In genomic region chr9:78031271-78031825, GRCh38 we compare ENCODE assay signal across 8 cellular contexts. TPM values are rescaled to one million over a fixed set of nuclear protein-coding genes. Genes with fewer than 3 reads are reported as not detected.
A peak's percentile ranks its signal among the peaks of the same experiment; 100 is the strongest.
DNase-seq lines count a peak whose midpoint lies in the region; ATAC-seq, FAIRE-seq and TF ChIP-seq lines count a peak whose summit lies in the region.

TSS of gene GNAQ (minus strand) at chr9:78031811. CDS start at chr9:78031235, 576 bp downstream.

- peak within 1 kb of the TSS; percentile 91 for H3K9ac ChIP-seq in KMS-11

- no peak for TF ChIP-seq POLR2A in heart left ventricle (IDR thresholded peaks at IDR 0.05)

- H3K4me3 ChIP-seq in CD8-positive, alpha-beta T cell (ENCODE audit: low read depth, low read length): peak within 1 kb of the TSS; percentile 83
- H3K4me3 ChIP-seq in KMS-11 (IDR thresholded peaks at IDR 0.05; ENCODE audit: insufficient read depth, low read depth, low read length): peak within 1 kb of the TSS; percentile 60
- peak within 1 kb of the TSS; percentile 43 to 77 (median 68) for H3K4me3 ChIP-seq in heart left ventricle
- peak within 1 kb of the TSS; percentile 34 to 84 (median 66) for H3K4me3 ChIP-seq in pancreas

- peak within 1 kb of the TSS; percentile 50 for H3K27ac ChIP-seq in CD8-positive, alpha-beta T cell (ENCODE audit: low read depth, low read length)
- H3K27ac ChIP-seq in KMS-11 (peak within 1 kb of the TSS; percentile 74), heart left ventricle (peak within 1 kb of the TSS; percentile 69 to 97 (median 92)), pancreas (peak within 1 kb of the TSS; percentile 64 to 95 (median 92))

- intact Hi-C loops in CD8-positive, alpha-beta T cell (cut with DNase I, micrococcal nuclease): loop anchor here (5.0 to 10.0 kb wide), 7 partner anchors 119 to 854 kb away; partner anchors contain the start of genes CEP78 (in 2 of the 2), VPS13A (in 2 of the 2) and PSAT1 (in 1 of the 2)
- intact Hi-C loops in heart left ventricle (cut with DNase I): loop anchor here in 9 of 10 donors (5.0 to 10.0 kb wide), 8 partner anchors 49 to 597 kb away; no protein-coding TSS in a partner anchor
- intact Hi-C loops in pancreas (cut with DNase I): loop anchor here in 1 of 3 donors (10.0 kb wide), 1 partner anchor 187 kb away; no protein-coding TSS in a partner anchor

- no peaks in the 10 kb centered on the region for H3K9me3 ChIP-seq in CD8-positive, alpha-beta T cell (ENCODE audit: low read length)
- H3K9me3 ChIP-seq in heart left ventricle (no peaks in the 10 kb centered on the region), pancreas (no peaks in the 10 kb centered on the region)

- peak within 1 kb of the TSS; percentile 97 for H3K27ac Mint-ChIP-seq in CD8-positive, alpha-beta T cell
- peak within 1 kb of the TSS; percentile 88 for H3K27ac Mint-ChIP-seq in activated naive CD8-positive, alpha-beta T cell treated with anti-CD3 and anti-CD28 coated beads for 36 hours

- peaks cover 14% of the 10 kb centered on the region for H3K36me3 Mint-ChIP-seq in CD8-positive, alpha-beta T cell
- no peaks in the 10 kb centered on the region for H3K36me3 Mint-ChIP-seq in activated naive CD8-positive, alpha-beta T cell treated with anti-CD3 and anti-CD28 coated beads for 36 hours

- H3K4me1 Mint-ChIP-seq in CD8-positive, alpha-beta T cell (ENCODE audit: low read depth): peaks cover 54% of the 10 kb centered on the region
- H3K4me1 Mint-ChIP-seq in activated naive CD8-positive, alpha-beta T cell treated with anti-CD3 and anti-CD28 coated beads for 36 hours: peaks cover 55% of the 10 kb centered on the region

- H3K4me1 ChIP-seq in CD8-positive, alpha-beta T cell (ENCODE audit: insufficient read depth, low read length): peaks cover 48% of the 10 kb centered on the region
- H3K4me1 ChIP-seq in KMS-11 (ENCODE audit: low read depth, poor library complexity, severe bottlenecking): peaks cover 17% of the 10 kb centered on the region
- peaks cover 0 to 64% (median 11%) of the 10 kb centered on the region in 12 donors for H3K4me1 ChIP-seq in heart left ventricle
- H3K4me1 ChIP-seq in pancreas: peaks cover 19 to 36% (median 34%) of the 10 kb centered on the region in 3 donors

- H3K4me3 Mint-ChIP-seq in CD8-positive, alpha-beta T cell: peak within 1 kb of the TSS; percentile 94
- H3K4me3 Mint-ChIP-seq in activated naive CD8-positive, alpha-beta T cell treated with anti-CD3 and anti-CD28 coated beads for 36 hours: peak within 1 kb of the TSS; percentile 90

- no peaks in the 10 kb centered on the region for H3K36me3 ChIP-seq in CD8-positive, alpha-beta T cell (ENCODE audit: insufficient read depth, low read length)
- H3K36me3 ChIP-seq in KMS-11 (ENCODE audit: insufficient read depth) (no peaks in the 10 kb centered on the region), heart left ventricle (no peaks in the 10 kb centered on the region), pancreas (no peaks in the 10 kb centered on the region)

- POLR2A ChIA-PET in CD8-positive, alpha-beta T cell (lab: Charles Lee): interaction anchor here (0.6 to 3.0 kb wide), 10 partner anchors 16 to 168 kb away, joined by 3 to 8 read pairs (median 4); no protein-coding TSS in a partner anchor

- peaks cover 2% of the 10 kb centered on the region for H3K27me3 Mint-ChIP-seq in CD8-positive, alpha-beta T cell (ENCODE audit: low read depth)
- H3K27me3 Mint-ChIP-seq in activated naive CD8-positive, alpha-beta T cell treated with anti-CD3 and anti-CD28 coated beads for 36 hours: no peaks in the 10 kb centered on the region

- no peak for TF ChIP-seq CTCF in CD8-positive, alpha-beta T cell (IDR thresholded peaks at IDR 0.05)
- no peak for TF ChIP-seq CTCF in KMS-11 (conservative IDR thresholded peaks at IDR 0.05; ENCODE audit: low read depth, low read length)
- no peak for TF ChIP-seq CTCF in heart left ventricle (IDR thresholded peaks at IDR 0.05)
- no peak for TF ChIP-seq CTCF in pancreas (IDR thresholded peaks at IDR 0.05)

- DNase-seq in CD8-positive, alpha-beta T cell: peak in 3 of 7 experiments; percentile 5 to 77 (median 47)
- peak; percentile 71 for DNase-seq in activated naive CD8-positive, alpha-beta T cell treated with anti-CD3 and anti-CD28 coated beads for 36 hours
- peak; percentile 23 to 72 (median 38) for DNase-seq in heart left ventricle
- peak in 4 of 6 donors; percentile 11 to 74 (median 62) for DNase-seq in pancreas

- peak within 1 kb of the TSS; percentile 92 for H3K4me2 ChIP-seq in KMS-11

- H3K79me2 ChIP-seq in KMS-11 (ENCODE audit: insufficient read depth, low read depth): no peaks in the 10 kb centered on the region

- H3K9me3 Mint-ChIP-seq in CD8-positive, alpha-beta T cell: no peaks in the 10 kb centered on the region
- no peaks in the 10 kb centered on the region for H3K9me3 Mint-ChIP-seq in activated naive CD8-positive, alpha-beta T cell treated with anti-CD3 and anti-CD28 coated beads for 36 hours

- 1 to 7% (median 1%) methylated on average over 14 to 97 of the region's 97 CpGs for WGBS in heart left ventricle, 4 donors
- 1 to 2% methylated on average over 26 to 97 of the region's 97 CpGs for WGBS in pancreas, 2 donors

- FAIRE-seq in pancreas (lab: Jason Lieb, UNC): no peak

- no peaks in the 10 kb centered on the region for H4K20me1 ChIP-seq in KMS-11 (ENCODE audit: insufficient read depth)

- peak within 1 kb of the TSS; percentile 93 for H2AFZ ChIP-seq in KMS-11 (ENCODE audit: low read depth)

- H3K27me3 ChIP-seq in CD8-positive, alpha-beta T cell (ENCODE audit: insufficient read depth, low read length): no peaks in the 10 kb centered on the region
- H3K27me3 ChIP-seq in KMS-11 (ENCODE audit: insufficient read depth, low read depth) (no peaks in the 10 kb centered on the region), heart left ventricle (peaks cover 0 to 9% (median 0%) of the 10 kb centered on the region in 9 donors), pancreas (no peaks in the 10 kb centered on the region)

- CTCF ChIA-PET in CD8-positive, alpha-beta T cell (lab: Charles Lee): interaction anchor here (5.9 kb wide), 1 partner anchor 54 kb away, joined by 65 read pairs; no protein-coding TSS in a partner anchor

- ATAC-seq in CD8-positive, alpha-beta T cell: peak; percentile 33
- peak in 1 of 4 donors; percentile 25 for ATAC-seq in heart left ventricle
- ATAC-seq in pancreas: no peak
- ATAC-seq in GM18498 (IDR thresholded peaks at IDR 0.05; ENCODE audit: unreplicated experiment): no peak
- ATAC-seq in GM19467 (IDR thresholded peaks at IDR 0.05; ENCODE audit: unreplicated experiment): no peak
- no peak for ATAC-seq in HG03175 (IDR thresholded peaks at IDR 0.05; ENCODE audit: unreplicated experiment)

RNA-seq across cellular contexts. Expression of gene GNAQ, which starts in this region (rescaled TPM):
- 10 to 100 TPM; 27.2 to 28.3 TPM for total RNA-seq in CD8-positive, alpha-beta T cell
- total RNA-seq in activated naive CD8-positive, alpha-beta T cell treated with anti-CD3 and anti-CD28 coated beads for 36 hours: 10 to 100 TPM; 22.4 to 22.7 TPM
- total RNA-seq in heart left ventricle (10 to 100 TPM in 7 of 9 donors, 1 to 10 TPM in 2; 8.7 to 34.1 (median 13.3) TPM), pancreas (10 to 100 TPM; 17.1 to 33.8 (median 21.1) TPM)
- polyA plus RNA-seq in heart left ventricle (1 to 10 TPM; 4.8 to 6.8 TPM), pancreas (10 to 100 TPM in 1 of 2 donors, 1 to 10 TPM in 1; 6.7 to 12.5 TPM)
